10 cellular contexts compared by ENCODE assay signal in genomic region chr3:51382947-51383578, GRCh38. TPM values are rescaled to one million over a fixed set of nuclear protein-coding genes. Genes with fewer than 3 reads are reported as not detected.
DNase-seq lines count a peak whose midpoint lies in the region; ATAC-seq and TF ChIP-seq lines count a peak whose summit lies in the region.
"Had no signal": no experiment of that assay in that cellular context is flagged by ENCODE, and none has a peak within 500 bp of the region (broad histone marks: within the 10 kb centered on the region; RNA-seq: fewer than 3 reads in every experiment).

No MANE protein-coding gene starts in this region.

- H3K9me3 Mint-ChIP-seq in activated T-cell treated with anti-CD3 and anti-CD28 coated beads, Interleukin-2, amount 50 U/mL, for 24 hours, result no peaks in the 10 kb centered on the region

- H4K20me1 ChIP-seq in SU-DHL-6 (ENCODE audit: low read depth, low read length) (no peaks in the 10 kb centered on the region), fibroblast of lung (ENCODE audit: control insufficient read depth, extremely low read depth, insufficient read depth, low read length) (no peaks in the 10 kb centered on the region), smooth muscle cell (ENCODE audit: low read depth) (peaks cover 23% of the 10 kb centered on the region)

- H3K9me3 ChIP-seq in SU-DHL-6 (ENCODE audit: insufficient read depth, low read length) (no peaks in the 10 kb centered on the region), fibroblast of lung (ENCODE audit: control insufficient read depth, insufficient read depth, low read depth, low read length) (no peaks in the 10 kb centered on the region), smooth muscle cell (replicated peaks; ENCODE audit: low read depth) (no peaks in the 10 kb centered on the region)

- WGBS in smooth muscle cell (ENCODE audit: low lambda C conversion rate), result 97% methylated on average over 3 of the region's 3 CpGs

- peaks cover 26% of the 10 kb centered on the region for H3K79me2 ChIP-seq in SU-DHL-6 (ENCODE audit: insufficient read depth, low read length)
- H3K79me2 ChIP-seq in fibroblast of lung (ENCODE audit: control insufficient read depth, insufficient read depth, low read length), result peaks cover 37% of the 10 kb centered on the region
- peaks cover 44% of the 10 kb centered on the region for H3K79me2 ChIP-seq in smooth muscle cell (ENCODE audit: low read depth)

- H3K4me1 ChIP-seq in fibroblast of lung (ENCODE audit: control insufficient read depth, extremely low read depth, insufficient read depth, low read length) (peaks cover 11% of the 10 kb centered on the region), smooth muscle cell (ENCODE audit: low read depth) (peaks cover 20% of the 10 kb centered on the region)

- H3K27ac ChIP-seq in SU-DHL-6 (ENCODE audit: low read depth, low read length), result no peak overlapping the region
- no peak overlapping the region for H3K27ac ChIP-seq in fibroblast of lung (ENCODE audit: insufficient read depth, low read length)
- H3K27ac ChIP-seq in smooth muscle cell (ENCODE audit: low read depth), result no peak overlapping the region

- H3K27me3 Mint-ChIP-seq in activated T-cell treated with anti-CD3 and anti-CD28 coated beads, Interleukin-2, amount 50 U/mL, for 24 hours, result no peaks in the 10 kb centered on the region

- TF ChIP-seq CTCF in SU-DHL-6 (IDR thresholded peaks at IDR 0.05; ENCODE audit: insufficient read depth, low read length, poor library complexity, severe bottlenecking), result no peak
- TF ChIP-seq CTCF in fibroblast of lung (conservative IDR thresholded peaks at IDR 0.05 in 1 of 2, IDR thresholded peaks at IDR 0.05 in 1 of 2; ENCODE audit: low read depth in 1 of 2, low read length in 2 of 2), result no peak
- TF ChIP-seq CTCF in smooth muscle cell (IDR thresholded peaks at IDR 0.05; ENCODE audit: borderline replicate concordance, insufficient read depth, poor library complexity, severe bottlenecking), result no peak

- H3K27me3 ChIP-seq in SU-DHL-6 (ENCODE audit: low read length), result no peaks in the 10 kb centered on the region
- no peaks in the 10 kb centered on the region for H3K27me3 ChIP-seq in fibroblast of lung (ENCODE audit: control insufficient read depth, insufficient read depth, low read length)
- no peaks in the 10 kb centered on the region for H3K27me3 ChIP-seq in smooth muscle cell (ENCODE audit: low read depth)

- H3K36me3 ChIP-seq in SU-DHL-6 (ENCODE audit: low read length), result peaks cover 3% of the 10 kb centered on the region; the same call in 1 of the 2 replicates
- peaks cover 2% of the 10 kb centered on the region for H3K36me3 ChIP-seq in fibroblast of lung (ENCODE audit: control insufficient read depth, insufficient read depth, low read length)
- H3K36me3 ChIP-seq in smooth muscle cell (ENCODE audit: low read depth), result no peaks in the 10 kb centered on the region

- H3K4me3 ChIP-seq in SU-DHL-6 (ENCODE audit: insufficient read depth, low read length, poor library complexity, severe bottlenecking), result no peak overlapping the region
- peak overlapping the region in 2 of 4 experiments; percentile 80 for H3K4me3 ChIP-seq in fibroblast of lung (replicated peaks in 1 of 4; ENCODE audit: control extremely low read depth in 1 of 4, insufficient read depth in 1 of 4, low read depth in 3 of 4, low read length in 4 of 4)
- H3K4me3 ChIP-seq in smooth muscle cell, result peak overlapping the region; percentile 83

- H3F3A ChIP-seq in SU-DHL-6 (ENCODE audit: insufficient read depth) (peaks cover 19% of the 10 kb centered on the region), smooth muscle cell (ENCODE audit: low read depth) (peaks cover 20% of the 10 kb centered on the region)

- H3K36me3 Mint-ChIP-seq in activated T-cell treated with anti-CD3 and anti-CD28 coated beads, Interleukin-2, amount 50 U/mL, for 24 hours (ENCODE audit: low read depth), result peaks cover 51% of the 10 kb centered on the region

- peak overlapping the region; percentile 100 for H3K4me3 Mint-ChIP-seq in activated T-cell treated with anti-CD3 and anti-CD28 coated beads, Interleukin-2, amount 50 U/mL, for 24 hours

- H3K4me2 ChIP-seq in SU-DHL-6 (ENCODE audit: low read depth, low read length, poor library complexity, severe bottlenecking) (peak overlapping the region; percentile 84), fibroblast of lung (ENCODE audit: extremely low read depth, insufficient read depth, low read length) (peak overlapping the region; percentile 73), smooth muscle cell (peak overlapping the region; percentile 90)

- no peak for ATAC-seq in HG03442 (IDR thresholded peaks at IDR 0.05; ENCODE audit: unreplicated experiment)

- no peaks in the 10 kb centered on the region for H3K9me2 ChIP-seq in SU-DHL-6 (replicated peaks; ENCODE audit: insufficient read depth, low read length)

- no peak overlapping the region for H2AFZ ChIP-seq in SU-DHL-6 (ENCODE audit: low read depth, low read length, severe bottlenecking)
- H2AFZ ChIP-seq in fibroblast of lung (ENCODE audit: low read length), result no peak overlapping the region
- H2AFZ ChIP-seq in smooth muscle cell (ENCODE audit: low read depth), result no peak overlapping the region

- peak; percentile 17 for DNase-seq in activated T-cell treated with anti-CD3 and anti-CD28 coated beads, Interleukin-2, amount 50 U/mL, for 24 hours
- no peak for DNase-seq in activated T-cell treated with anti-CD3 and anti-CD28 coated beads for 4 hours
- no peak for DNase-seq in fibroblast of lung (ENCODE audit: low read depth in 2 of 2)
- no peak for DNase-seq in smooth muscle cell (lab: John Stamatoyannopoulos, UW; ENCODE audit: unreplicated experiment)
- DNase-seq in medulla oblongata (ENCODE audit: extremely low spot score), result no peak
- DNase-seq in GF-D8 (lab: John Stamatoyannopoulos, UW), result no peak
- DNase-seq: C1 segment of cervical spinal cord; stimulated activated CD4-positive, alpha-beta T cell treated with anti-CD3 and anti-CD28 coated beads, Interleukin-15, amount 100 ng/mL, for 24 hours had no signal

- H3K4me1 Mint-ChIP-seq in activated T-cell treated with anti-CD3 and anti-CD28 coated beads, Interleukin-2, amount 50 U/mL, for 24 hours (ENCODE audit: low read depth), result peaks cover 32% of the 10 kb centered on the region

- peak overlapping the region; percentile 99 for H3K27ac Mint-ChIP-seq in activated T-cell treated with anti-CD3 and anti-CD28 coated beads, Interleukin-2, amount 50 U/mL, for 24 hours

- H3K9ac ChIP-seq in SU-DHL-6 (ENCODE audit: low read length), result peak overlapping the region; percentile 90; the same call in 1 of the 2 replicates
- H3K9ac ChIP-seq in fibroblast of lung (ENCODE audit: insufficient read depth, low read length), result no peak overlapping the region
- H3K9ac ChIP-seq in smooth muscle cell (ENCODE audit: low read depth), result no peak overlapping the region

RNA-seq across cellular contexts. Expression of gene MANF, which starts 2.0 kb away (rescaled TPM):
- total RNA-seq in fibroblast of lung (55.3 and 60.1 TPM in 2 replicates), smooth muscle cell (137 and 191 TPM in 2 replicates)
- polyA plus RNA-seq in fibroblast of lung (132 and 133 TPM in 2 replicates), smooth muscle cell (135 and 140 TPM in 2 replicates)
- 129 and 154 TPM in 2 replicates for polyA plus RNA-seq in fibroblast of lung (2012)
- polyA minus RNA-seq in fibroblast of lung (ENCODE audit: low replicate concordance), result 2.9 and 4.3 TPM in 2 replicates

RNA-seq across cellular contexts. Expression of gene RBM15B, which starts 8.0 kb away (rescaled TPM):
- 29.9 and 35.7 TPM in 2 replicates for total RNA-seq in fibroblast of lung
- 14.7 and 19.9 TPM in 2 replicates for polyA plus RNA-seq in fibroblast of lung
- polyA plus RNA-seq in fibroblast of lung (2012), result 20.8 and 25.5 TPM in 2 replicates
- 32.0 and 44.4 TPM in 2 replicates for polyA minus RNA-seq in fibroblast of lung (ENCODE audit: low replicate concordance)
- total RNA-seq in smooth muscle cell, result 18.9 and 21.7 TPM in 2 replicates
- 32.3 and 38.0 TPM in 2 replicates for polyA plus RNA-seq in smooth muscle cell
